ENCODE assay signal across 9 cellular contexts in the genomic region with DNA sequence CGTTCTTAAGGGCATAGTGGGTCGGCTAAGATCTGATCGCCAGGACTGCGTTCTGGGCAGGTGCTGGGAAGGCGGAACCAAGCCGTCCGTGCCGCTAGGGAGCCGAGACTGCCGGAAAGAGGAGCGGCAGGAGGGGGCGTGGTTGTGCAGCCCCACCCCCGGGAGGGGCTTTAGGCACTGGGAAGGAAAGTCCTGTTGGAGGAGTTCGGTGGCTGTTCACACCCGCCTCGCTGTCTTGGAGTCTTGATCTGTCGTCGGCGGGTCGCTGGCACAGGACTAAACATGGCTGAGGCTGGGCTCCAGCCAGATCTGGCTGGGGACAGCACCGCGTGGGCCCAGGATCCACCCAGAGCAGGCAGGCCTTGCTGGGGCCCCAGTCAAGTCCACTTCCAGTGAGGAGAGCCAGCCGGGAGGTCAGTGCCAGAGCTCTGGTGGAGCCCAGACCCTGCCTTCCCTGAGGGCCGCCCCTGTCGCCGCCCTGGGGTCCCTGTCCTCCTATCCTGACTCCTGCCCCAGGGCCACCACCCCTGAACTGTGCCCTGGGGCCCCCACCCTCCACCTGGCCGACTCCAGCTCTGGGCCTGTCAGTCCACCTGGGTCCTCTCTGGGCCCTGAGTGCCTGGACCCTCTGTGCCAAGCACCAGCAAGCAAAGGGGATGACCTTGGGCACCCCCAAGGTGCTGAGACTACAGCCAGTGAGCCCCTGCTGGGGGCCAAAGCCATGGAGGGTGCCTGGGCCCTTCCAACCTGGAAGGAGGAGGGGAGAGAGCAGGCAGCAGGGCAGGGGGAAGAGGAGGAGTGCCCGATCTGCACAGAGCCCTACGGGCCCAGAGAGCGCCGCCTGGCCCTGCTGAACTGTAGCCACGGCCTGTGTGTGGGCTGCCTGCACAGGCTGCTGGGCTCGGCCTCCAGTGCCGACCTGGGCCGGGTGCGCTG. TPM values are rescaled to one million over a fixed set of nuclear protein-coding genes. Genes with fewer than 3 reads are reported as not detected.
DNase-seq lines count a peak whose midpoint lies in the region; ATAC-seq and TF ChIP-seq lines count a peak whose summit lies in the region.
"Had no signal": no experiment of that assay in that cellular context is flagged by ENCODE, and none has a peak within 500 bp of the region (broad histone marks: within the 10 kb centered on the region; RNA-seq: fewer than 3 reads in every experiment).

No MANE protein-coding gene starts in this region.

- DNase-seq in UCSD-AML1 (lab: John Stamatoyannopoulos, UW; ENCODE audit: unreplicated experiment) (peak; percentile 77), islet precursor cell (peak; percentile 87), testis (peak; percentile 91), MG63 (no peak), natural killer cell (no peak)
- DNase-seq: NCI-H1092 had no signal

- no peaks in the 10 kb centered on the region for H3K4me1 Mint-ChIP-seq in natural killer cell

- WGBS in testis, 2 donors = 40 to 51% methylated on average over 14 to 36 of the region's 36 CpGs

- H3K4me1 ChIP-seq in HEK293 (ENCODE audit: control insufficient read depth, insufficient read depth, low read length) = no peaks in the 10 kb centered on the region; the same call in 1 of the 2 replicates
- H3K4me1 ChIP-seq in testis = peaks cover 21% of the 10 kb centered on the region

- intact Hi-C loops in testis (cut with DNase I; ENCODE audit: low total_unique reads) = no loop called here
- intact Hi-C loops in natural killer cell (cut with micrococcal nuclease) = no loop called here

- POLR2A ChIA-PET in HEK293 (lab: Yijun Ruan, JAX) = interaction anchor here (0.6 to 17.2 kb wide), 9 partner anchors 9 to 186 kb away, joined by 3 to 304 read pairs (median 8); a partner anchor contains a TSS

- no peak for TF ChIP-seq POLR2A in testis (IDR thresholded peaks at IDR 0.05)

- H3K4me3 ChIP-seq in HEK293 (ENCODE audit: low read depth, low read length) = no peak overlapping the region
- peak overlapping the region; percentile 15 to 54 for H3K4me3 ChIP-seq in testis
- H3K4me3 ChIP-seq in MG63 = no peak overlapping the region

- no peaks in the 10 kb centered on the region for H3K36me3 Mint-ChIP-seq in natural killer cell

- H3K9me3 ChIP-seq in HEK293 (ENCODE audit: control insufficient read depth, insufficient read depth, low read depth, low read length) (no peaks in the 10 kb centered on the region), testis (no peaks in the 10 kb centered on the region), MG63 (no peaks in the 10 kb centered on the region)

- ATAC-seq in HG02610 (IDR thresholded peaks at IDR 0.05; ENCODE audit: unreplicated experiment) (no peak), GM21360 (IDR thresholded peaks at IDR 0.05; ENCODE audit: unreplicated experiment) (no peak), natural killer cell (no peak)

- H3K36me3 ChIP-seq in HEK293 (ENCODE audit: control insufficient read depth in 2 of 2, insufficient read depth in 1 of 2, low read length in 2 of 2) (peaks cover 0 to 70% of the 10 kb centered on the region in 2 experiments; a peak in 1 of 3 replicates), testis (ENCODE audit: low read depth, missing control alignments) (no peaks in the 10 kb centered on the region), MG63 (peaks cover 2% of the 10 kb centered on the region; the same call in 1 of the 2 replicates)

- no peaks in the 10 kb centered on the region for H3K27me3 Mint-ChIP-seq in natural killer cell (ENCODE audit: low read depth in 2 of 2)

- H3K4me3 Mint-ChIP-seq in natural killer cell = no peak overlapping the region

- no peaks in the 10 kb centered on the region for H3K9me3 Mint-ChIP-seq in natural killer cell

- H3K27ac ChIP-seq in HEK293 (ENCODE audit: extremely low read depth, low read depth, low read length) (no peak overlapping the region), testis (peak overlapping the region in 1 of 2 donors; percentile 50)

- TF ChIP-seq CTCF in HEK293 (tag by site-specific recombination; IDR thresholded peaks at IDR 0.05) = peak; percentile 59
- TF ChIP-seq CTCF in testis (IDR thresholded peaks at IDR 0.05) = no peak
- no peak for TF ChIP-seq CTCF in natural killer cell (IDR thresholded peaks at IDR 0.05)

- H3K27me3 ChIP-seq in testis (no peaks in the 10 kb centered on the region), MG63 (no peaks in the 10 kb centered on the region)

- CTCF ChIA-PET in HEK293 (lab: Yijun Ruan, JAX) = interaction anchor here (1.0 to 1.1 kb wide), 4 partner anchors 17 to 188 kb away, joined by 3 to 4 read pairs (median 3); no protein-coding TSS in a partner anchor

- no peak overlapping the region for H3K27ac Mint-ChIP-seq in natural killer cell

TF ChIP-seq in HEK293, 187 proteins besides CTCF, POLR2A, EP300 and RAD21 (continues in another document):
- 0 out of 2 replicates have a peak, but pooled peaks have one; percentile 10 for TF ChIP-seq ZNF660 (tag by site-specific recombination; IDR thresholded peaks at IDR 0.05)
- TF ChIP-seq RBAK (tag by site-specific recombination; IDR thresholded peaks at IDR 0.05) = no peak
- peak; percentile 66; the same call in 1 of the 2 replicates for TF ChIP-seq GLIS2 (tag by site-specific recombination; IDR thresholded peaks at IDR 0.05)
- no peak for TF ChIP-seq MZF1 (tag by site-specific recombination; IDR thresholded peaks at IDR 0.05; ENCODE audit: borderline replicate concordance)
- TF ChIP-seq, protein P1, sequence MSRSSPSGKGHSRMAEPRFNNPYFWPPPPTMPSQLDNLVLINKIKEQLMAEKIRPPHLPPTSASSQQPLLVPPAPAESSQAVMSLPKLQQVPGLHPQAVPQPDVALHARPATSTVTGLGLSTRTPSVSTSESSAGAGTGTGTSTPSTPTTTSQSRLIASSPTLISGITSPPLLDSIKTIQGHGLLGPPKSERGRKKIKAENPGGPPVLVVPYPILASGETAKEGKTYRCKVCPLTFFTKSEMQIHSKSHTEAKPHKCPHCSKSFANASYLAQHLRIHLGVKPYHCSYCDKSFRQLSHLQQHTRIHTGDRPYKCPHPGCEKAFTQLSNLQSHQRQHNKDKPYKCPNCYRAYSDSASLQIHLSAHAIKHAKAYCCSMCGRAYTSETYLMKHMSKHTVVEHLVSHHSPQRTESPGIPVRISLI (tag by site-specific recombination; IDR thresholded peaks at IDR 0.05) = no peak
- no peak; the same call in 1 of the 2 replicates for TF ChIP-seq IKZF3 (tag by site-specific recombination; IDR thresholded peaks at IDR 0.05)
- TF ChIP-seq ZNF302 (tag by site-specific recombination; IDR thresholded peaks at IDR 0.05; ENCODE audit: low read depth) = no peak
- TF ChIP-seq ZNF114 (tag by site-specific recombination; IDR thresholded peaks at IDR 0.05) = no peak
- TF ChIP-seq SALL2 (tag by site-specific recombination; IDR thresholded peaks at IDR 0.05; ENCODE audit: borderline replicate concordance) = no peak
- TF ChIP-seq ZBTB1 (tag by site-specific recombination; IDR thresholded peaks at IDR 0.05) = no peak
- no peak for TF ChIP-seq ZFP3 (tag by site-specific recombination; IDR thresholded peaks at IDR 0.05; ENCODE audit: low read depth)
- no peak for TF ChIP-seq ZNF521 (tag by site-specific recombination; IDR thresholded peaks at IDR 0.05)
- TF ChIP-seq KLF9 (tag by site-specific recombination; IDR thresholded peaks at IDR 0.05; ENCODE audit: low read depth) = peak; percentile 99
- no peak for TF ChIP-seq ZNF202 (tag by site-specific recombination; IDR thresholded peaks at IDR 0.05; ENCODE audit: borderline replicate concordance)
- no peak for TF ChIP-seq ZNF670 (tag by site-specific recombination; IDR thresholded peaks at IDR 0.05; ENCODE audit: low read depth)
- no peak for TF ChIP-seq ZXDB (tag by site-specific recombination; IDR thresholded peaks at IDR 0.05)
- peak; percentile 20; the same call in 1 of the 2 replicates for TF ChIP-seq BCL11B (tag by site-specific recombination; IDR thresholded peaks at IDR 0.05; ENCODE audit: low read depth)
- TF ChIP-seq, protein P2, sequence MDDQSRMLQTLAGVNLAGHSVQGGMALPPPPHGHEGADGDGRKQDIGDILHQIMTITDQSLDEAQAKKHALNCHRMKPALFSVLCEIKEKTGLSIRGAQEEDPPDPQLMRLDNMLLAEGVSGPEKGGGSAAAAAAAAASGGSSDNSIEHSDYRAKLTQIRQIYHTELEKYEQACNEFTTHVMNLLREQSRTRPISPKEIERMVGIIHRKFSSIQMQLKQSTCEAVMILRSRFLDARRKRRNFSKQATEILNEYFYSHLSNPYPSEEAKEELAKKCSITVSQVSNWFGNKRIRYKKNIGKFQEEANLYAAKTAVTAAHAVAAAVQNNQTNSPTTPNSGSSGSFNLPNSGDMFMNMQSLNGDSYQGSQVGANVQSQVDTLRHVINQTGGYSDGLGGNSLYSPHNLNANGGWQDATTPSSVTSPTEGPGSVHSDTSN (CRISPR knock-in tag; IDR thresholded peaks at IDR 0.05) = no peak
- TF ChIP-seq ZNF707 (tag by site-specific recombination; IDR thresholded peaks at IDR 0.05) = no peak
- no peak for TF ChIP-seq SETDB1 (IDR thresholded peaks at IDR 0.05; ENCODE audit: insufficient read length, low read length)
- TF ChIP-seq ZNF423 (tag by site-specific recombination; IDR thresholded peaks at IDR 0.05) = no peak
- no peak for TF ChIP-seq ZNF248 (tag by site-specific recombination; IDR thresholded peaks at IDR 0.05)

RNA-seq across cellular contexts. Expression of a gene that starts 4.5 kb away (rescaled TPM):
- 1 to 10 TPM; 3.0 to 4.1 TPM for total RNA-seq in testis
- 7.7 TPM for polyA plus RNA-seq in testis (ENCODE audit: insufficient read depth, low read depth, low replicate concordance)
- total RNA-seq in MG63 (2014; rRNA removed; shearing (Covaris generic); ENCODE audit: low replicate concordance) = not detected in 2 replicates
- 1 to 10 TPM in 1 of 3 donors, under 1 TPM in 2; 0.82 to 1.6 (median 0.93) TPM for total RNA-seq in natural killer cell

RNA-seq across cellular contexts. Expression of a gene that starts 7.4 kb away (rescaled TPM):
- total RNA-seq in testis (1 to 10 TPM; 3.7 to 5.6 TPM), natural killer cell (under 1 TPM in 1 of 3 donors, not detected in 2; 0.38 TPM)
- 3.0 TPM for polyA plus RNA-seq in testis (ENCODE audit: insufficient read depth, low read depth, low replicate concordance)
- 0.89 and 1.5 TPM in 2 replicates for total RNA-seq in MG63 (2014; rRNA removed; shearing (Covaris generic); ENCODE audit: low replicate concordance)

RNA-seq across cellular contexts. Expression of a gene that starts 9.8 kb away (rescaled TPM):
- total RNA-seq in testis (under 1 TPM; 0.37 to 0.71 TPM), natural killer cell (not detected)
- polyA plus RNA-seq in testis (ENCODE audit: insufficient read depth, low read depth, low replicate concordance) = 0.17 TPM
- total RNA-seq in MG63 (2014; rRNA removed; shearing (Covaris generic); ENCODE audit: low replicate concordance) = not detected in 2 replicates

RNA-seq across cellular contexts. Expression of a gene that starts 12.0 kb away (rescaled TPM):
- 10 to 100 TPM; 27.5 to 29.1 TPM for total RNA-seq in testis
- 21.9 TPM for polyA plus RNA-seq in testis (ENCODE audit: insufficient read depth, low read depth, low replicate concordance)
- total RNA-seq in MG63 (2014; rRNA removed; shearing (Covaris generic); ENCODE audit: low replicate concordance) = 2.0 and 5.7 TPM in 2 replicates
- 10 to 100 TPM; 31.1 to 36.0 (median 31.9) TPM for total RNA-seq in natural killer cell

RNA-seq across cellular contexts. Expression of a gene that starts 12.1 kb away (rescaled TPM):
- total RNA-seq in testis (10 to 100 TPM; 48.0 to 51.2 TPM), natural killer cell (10 to 100 TPM; 22.1 to 30.5 (median 27.1) TPM)
- polyA plus RNA-seq in testis (ENCODE audit: insufficient read depth, low read depth, low replicate concordance) = 36.3 TPM
- 33.5 and 61.7 TPM in 2 replicates for total RNA-seq in MG63 (2014; rRNA removed; shearing (Covaris generic); ENCODE audit: low replicate concordance)

Comparison
In these comparisons a context has a peak if more than half of its experiments do, and no peak if none do; other contexts are left out.
1. H3K4me3 ChIP-seq: peak in testis (2 of 2); none in HEK293 (single experiment) and MG63 (single experiment).
2. DNase-seq: peak in UCSD-AML1 (single experiment), islet precursor cell (single experiment) and testis (single experiment); none in MG63 (single experiment) and natural killer cell (single experiment).